Comparison of ENCODE assay signal across 1 cellular context in genomic region chr1:220681220-220681847, GRCh38.
TF ChIP-seq lines count a peak whose summit lies in the region.

No MANE protein-coding gene starts in this region.

TF ChIP-seq in HepG2, 621 proteins besides CTCF, POLR2A, EP300 and RAD21 (continued from another document):
- TF ChIP-seq ARID5B (CRISPR knock-in tag; IDR thresholded peaks at IDR 0.05) (no peak), ZKSCAN8 (CRISPR knock-in tag; IDR thresholded peaks at IDR 0.05; ENCODE audit: borderline replicate concordance) (no peak), NR2F6 (IDR thresholded peaks at IDR 0.05) (no peak), NR2F6 (CRISPR knock-in tag; IDR thresholded peaks at IDR 0.05) (no peak), ZNF614 (CRISPR knock-in tag; IDR thresholded peaks at IDR 0.05; ENCODE audit: borderline replicate concordance) (no peak), THAP11 (CRISPR knock-in tag; IDR thresholded peaks at IDR 0.05) (no peak), TRAFD1 (CRISPR knock-in tag; IDR thresholded peaks at IDR 0.05; ENCODE audit: borderline replicate concordance) (no peak), HDAC2 (CRISPR knock-in tag; IDR thresholded peaks at IDR 0.05) (no peak), EED (CRISPR knock-in tag; IDR thresholded peaks at IDR 0.05) (no peak), FOXA1 (IDR thresholded peaks at IDR 0.05) (no peak), FOXA1 (CRISPR knock-in tag; IDR thresholded peaks at IDR 0.05) (no peak), USF2 (IDR thresholded peaks at IDR 0.05; ENCODE audit: low read depth, low read length) (no peak), USF2 (CRISPR knock-in tag; IDR thresholded peaks at IDR 0.05; ENCODE audit: borderline replicate concordance) (no peak), ZNF20 (CRISPR knock-in tag; IDR thresholded peaks at IDR 0.05) (no peak), ZNF24 (IDR thresholded peaks at IDR 0.05) (no peak), SRY (CRISPR knock-in tag; IDR thresholded peaks at IDR 0.05) (no peak), ZSCAN29 (CRISPR knock-in tag; conservative IDR thresholded peaks at IDR 0.05) (no peak), ZNF510 (CRISPR knock-in tag; IDR thresholded peaks at IDR 0.05; ENCODE audit: low read depth) (no peak)
